Comparison of ENCODE assay signal across 1 cellular context in the genomic region with DNA sequence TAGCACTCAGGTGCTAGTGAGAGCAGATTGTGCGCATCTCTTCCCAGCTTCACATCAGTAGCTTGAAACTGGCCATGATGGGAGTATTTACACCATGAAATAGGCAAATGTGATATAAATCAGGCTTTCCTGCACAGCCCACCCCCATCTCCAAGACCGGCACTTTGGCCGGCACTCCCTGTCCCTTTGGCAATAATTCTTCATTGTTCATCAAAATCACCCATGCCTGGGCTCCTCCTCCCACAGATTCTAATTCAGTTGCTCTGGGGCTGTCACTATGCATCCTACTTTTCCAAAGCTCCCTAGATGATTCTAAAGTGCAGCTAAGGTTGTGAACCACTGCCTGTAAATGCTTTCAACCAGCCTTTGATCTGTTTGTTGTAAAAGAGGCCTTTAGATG.
TF ChIP-seq lines count a peak whose summit lies in the region.

No MANE protein-coding gene starts in this region.

TF ChIP-seq in GM23338, 12 proteins besides CTCF, POLR2A, EP300 and RAD21 (continued from another document):
- TF ChIP-seq, protein P1, sequence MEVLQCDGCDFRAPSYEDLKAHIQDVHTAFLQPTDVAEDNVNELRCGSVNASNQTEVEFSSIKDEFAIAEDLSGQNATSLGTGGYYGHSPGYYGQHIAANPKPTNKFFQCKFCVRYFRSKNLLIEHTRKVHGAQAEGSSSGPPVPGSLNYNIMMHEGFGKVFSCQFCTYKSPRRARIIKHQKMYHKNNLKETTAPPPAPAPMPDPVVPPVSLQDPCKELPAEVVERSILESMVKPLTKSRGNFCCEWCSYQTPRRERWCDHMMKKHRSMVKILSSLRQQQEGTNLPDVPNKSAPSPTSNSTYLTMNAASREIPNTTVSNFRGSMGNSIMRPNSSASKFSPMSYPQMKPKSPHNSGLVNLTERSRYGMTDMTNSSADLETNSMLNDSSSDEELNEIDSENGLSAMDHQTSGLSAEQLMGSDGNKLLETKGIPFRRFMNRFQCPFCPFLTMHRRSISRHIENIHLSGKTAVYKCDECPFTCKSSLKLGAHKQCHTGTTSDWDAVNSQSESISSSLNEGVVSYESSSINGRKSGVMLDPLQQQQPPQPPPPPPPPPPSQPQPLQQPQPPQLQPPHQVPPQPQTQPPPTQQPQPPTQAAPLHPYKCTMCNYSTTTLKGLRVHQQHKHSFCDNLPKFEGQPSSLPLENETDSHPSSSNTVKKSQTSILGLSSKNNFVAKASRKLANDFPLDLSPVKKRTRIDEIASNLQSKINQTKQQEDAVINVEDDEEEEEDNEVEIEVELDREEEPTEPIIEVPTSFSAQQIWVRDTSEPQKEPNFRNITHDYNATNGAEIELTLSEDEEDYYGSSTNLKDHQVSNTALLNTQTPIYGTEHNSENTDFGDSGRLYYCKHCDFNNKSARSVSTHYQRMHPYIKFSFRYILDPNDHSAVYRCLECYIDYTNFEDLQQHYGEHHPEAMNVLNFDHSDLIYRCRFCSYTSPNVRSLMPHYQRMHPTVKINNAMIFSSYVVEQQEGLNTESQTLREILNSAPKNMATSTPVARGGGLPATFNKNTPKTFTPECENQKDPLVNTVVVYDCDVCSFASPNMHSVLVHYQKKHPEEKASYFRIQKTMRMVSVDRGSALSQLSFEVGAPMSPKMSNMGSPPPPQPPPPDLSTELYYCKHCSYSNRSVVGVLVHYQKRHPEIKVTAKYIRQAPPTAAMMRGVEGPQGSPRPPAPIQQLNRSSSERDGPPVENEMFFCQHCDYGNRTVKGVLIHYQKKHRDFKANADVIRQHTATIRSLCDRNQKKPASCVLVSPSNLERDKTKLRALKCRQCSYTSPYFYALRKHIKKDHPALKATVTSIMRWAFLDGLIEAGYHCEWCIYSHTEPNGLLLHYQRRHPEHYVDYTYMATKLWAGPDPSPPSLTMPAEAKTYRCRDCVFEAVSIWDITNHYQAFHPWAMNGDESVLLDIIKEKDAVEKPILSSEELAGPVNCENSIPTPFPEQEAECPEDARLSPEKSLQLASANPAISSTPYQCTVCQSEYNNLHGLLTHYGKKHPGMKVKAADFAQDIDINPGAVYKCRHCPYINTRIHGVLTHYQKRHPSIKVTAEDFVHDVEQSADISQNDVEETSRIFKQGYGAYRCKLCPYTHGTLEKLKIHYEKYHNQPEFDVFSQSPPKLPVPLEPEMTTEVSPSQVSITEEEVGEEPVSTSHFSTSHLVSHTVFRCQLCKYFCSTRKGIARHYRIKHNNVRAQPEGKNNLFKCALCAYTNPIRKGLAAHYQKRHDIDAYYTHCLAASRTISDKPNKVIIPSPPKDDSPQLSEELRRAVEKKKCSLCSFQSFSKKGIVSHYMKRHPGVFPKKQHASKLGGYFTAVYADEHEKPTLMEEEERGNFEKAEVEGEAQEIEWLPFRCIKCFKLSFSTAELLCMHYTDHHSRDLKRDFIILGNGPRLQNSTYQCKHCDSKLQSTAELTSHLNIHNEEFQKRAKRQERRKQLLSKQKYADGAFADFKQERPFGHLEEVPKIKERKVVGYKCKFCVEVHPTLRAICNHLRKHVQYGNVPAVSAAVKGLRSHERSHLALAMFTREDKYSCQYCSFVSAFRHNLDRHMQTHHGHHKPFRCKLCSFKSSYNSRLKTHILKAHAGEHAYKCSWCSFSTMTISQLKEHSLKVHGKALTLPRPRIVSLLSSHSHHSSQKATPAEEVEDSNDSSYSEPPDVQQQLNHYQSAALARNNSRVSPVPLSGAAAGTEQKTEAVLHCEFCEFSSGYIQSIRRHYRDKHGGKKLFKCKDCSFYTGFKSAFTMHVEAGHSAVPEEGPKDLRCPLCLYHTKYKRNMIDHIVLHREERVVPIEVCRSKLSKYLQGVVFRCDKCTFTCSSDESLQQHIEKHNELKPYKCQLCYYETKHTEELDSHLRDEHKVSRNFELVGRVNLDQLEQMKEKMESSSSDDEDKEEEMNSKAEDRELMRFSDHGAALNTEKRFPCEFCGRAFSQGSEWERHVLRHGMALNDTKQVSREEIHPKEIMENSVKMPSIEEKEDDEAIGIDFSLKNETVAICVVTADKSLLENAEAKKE (CRISPR knock-in tag; IDR thresholded peaks at IDR 0.05), result no peak
- TF ChIP-seq NANOG (IDR thresholded peaks at IDR 0.05; ENCODE audit: borderline replicate concordance), result no peak
- no peak for TF ChIP-seq CREB1 (CRISPR knock-in tag; IDR thresholded peaks at IDR 0.05; ENCODE audit: low read depth)
- TF ChIP-seq EZH2 (IDR thresholded peaks at IDR 0.05; ENCODE audit: low read depth, unreplicated experiment), result no peak
